Comparison of ENCODE assay signal across 24 cellular contexts in genomic region chr14:33271891-33272290, GRCh38.
DNase-seq lines count a peak whose midpoint lies in the region; ATAC-seq and TF ChIP-seq lines count a peak whose summit lies in the region.
"Had no signal": no experiment of that assay in that cellular context is flagged by ENCODE, and none has a peak within 500 bp of the region (broad histone marks: within the 10 kb centered on the region; RNA-seq: fewer than 3 reads in every experiment).

No MANE protein-coding gene starts in this region.

- DNase-seq in MCF 10A (ENCODE audit: unreplicated experiment) (peak; percentile 14), mammary epithelial cell (no peak), adrenal gland (peak; percentile 59 to 85 (median 83)), fibroblast of mammary gland (ENCODE audit: low read depth) (peak; percentile 17), glutamatergic neuron (no peak)
- no peak for DNase-seq in T-helper 2 cell treated with Interferon-gamma antibody and Interleukin-4, amounts not matched to agents 5 μg/mL and 100 μg/mL, for 36 hours (ENCODE audit: low spot score)
- DNase-seq: 8988T; ACHN; AML-193; BE2C; CD4-positive, alpha-beta T cell; CD8-positive, alpha-beta memory T cell; DMS 273 treated with DMSO at 0.1 percent for 48 hours; DMS79; EL; GDM1; H7; HCEC 1CT had no signal

- peaks cover under 1% of the 10 kb centered on the region for H3K27me3 Mint-ChIP-seq in MCF 10A (ENCODE audit: insufficient read depth, unreplicated experiment)
- H3K27me3 Mint-ChIP-seq in T-helper 2 cell treated with Interferon-gamma antibody and Interleukin-4, amounts not matched to agents 5 μg/mL and 100 μg/mL, for 36 hours (ENCODE audit: low read depth) = no peaks in the 10 kb centered on the region
- no peaks in the 10 kb centered on the region for H3K27me3 Mint-ChIP-seq in glutamatergic neuron (ENCODE audit: unreplicated experiment)
- H3K27me3 Mint-ChIP-seq: CD4-positive, alpha-beta T cell had no signal

- no peak overlapping the region for H3K27ac ChIP-seq in mammary epithelial cell (ENCODE audit: insufficient read depth, low read depth, low read length)
- no peak overlapping the region for H3K27ac ChIP-seq in adrenal gland
- H3K27ac ChIP-seq: A549; BLaER1 treated with 17β-estradiol and CSF1 and Interleukin-3, amounts not matched to agents 10 nM and 100 nM; GM23248 had no signal

- no peak overlapping the region for H2AFZ ChIP-seq in mammary epithelial cell (ENCODE audit: low read depth, low read length)
- H2AFZ ChIP-seq: GM23248 had no signal

- H3K9me3 ChIP-seq in mammary epithelial cell (replicated peaks; ENCODE audit: insufficient read depth, low read length) = no peaks in the 10 kb centered on the region
- no peaks in the 10 kb centered on the region for H3K9me3 ChIP-seq in adrenal gland (replicated peaks in 1 of 3)
- H3K9me3 ChIP-seq: A549; BE2C; BLaER1 treated with 17β-estradiol and CSF1 and Interleukin-3, amounts not matched to agents 10 nM and 100 nM had no signal

- H3K27me3 ChIP-seq in mammary epithelial cell (ENCODE audit: insufficient read depth, low read length) = peaks cover 3% of the 10 kb centered on the region
- no peaks in the 10 kb centered on the region for H3K27me3 ChIP-seq in adrenal gland
- H3K27me3 ChIP-seq: BE2C; BLaER1 treated with 17β-estradiol and CSF1 and Interleukin-3, amounts not matched to agents 10 nM and 100 nM had no signal

- CTCF ChIA-PET in MCF 10A (lab: Yijun Ruan, JAX) (interaction anchor here (0.6 kb wide), 1 partner anchor 106 kb away, joined by 3 read pairs; no protein-coding TSS in a partner anchor), mammary epithelial cell (lab: Charles Lee; ENCODE audit: low non-redundant PET) (no interaction called here)

- BruUV-seq in MCF 10A (replicated peaks; lab: Mats Ljungman, UMichigan) (no TSS peak), mammary epithelial cell (replicated peaks; lab: Mats Ljungman, UMichigan) (no TSS peak)

- H3K36me3 Mint-ChIP-seq in MCF 10A (ENCODE audit: insufficient read depth, unreplicated experiment) = no peaks in the 10 kb centered on the region
- H3K36me3 Mint-ChIP-seq in T-helper 2 cell treated with Interferon-gamma antibody and Interleukin-4, amounts not matched to agents 5 μg/mL and 100 μg/mL, for 36 hours (ENCODE audit: low read depth) = no peaks in the 10 kb centered on the region
- no peaks in the 10 kb centered on the region for H3K36me3 Mint-ChIP-seq in glutamatergic neuron (ENCODE audit: unreplicated experiment)
- H3K36me3 Mint-ChIP-seq: CD14-positive monocyte; CD8-positive, alpha-beta memory T cell had no signal

- H3K9me3 Mint-ChIP-seq in MCF 10A (ENCODE audit: unreplicated experiment) = no peaks in the 10 kb centered on the region
- peaks cover 3% of the 10 kb centered on the region for H3K9me3 Mint-ChIP-seq in T-helper 2 cell treated with Interferon-gamma antibody and Interleukin-4, amounts not matched to agents 5 μg/mL and 100 μg/mL, for 36 hours
- no peaks in the 10 kb centered on the region for H3K9me3 Mint-ChIP-seq in glutamatergic neuron (ENCODE audit: unreplicated experiment)
- H3K9me3 Mint-ChIP-seq: CD4-positive, alpha-beta T cell had no signal

- H3K36me3 ChIP-seq in mammary epithelial cell (ENCODE audit: insufficient read depth, low read length) (no peaks in the 10 kb centered on the region), adrenal gland (replicated peaks in 1 of 2) (no peaks in the 10 kb centered on the region)
- H3K36me3 ChIP-seq: BE2C; BLaER1 treated with 17β-estradiol and CSF1 and Interleukin-3, amounts not matched to agents 10 nM and 100 nM had no signal

- in situ Hi-C loops in mammary epithelial cell (cut with MboI; ENCODE audit: low sequenced_read_pairs in 2 of 2) = no loop called here

- H3K4me1 Mint-ChIP-seq in MCF 10A (ENCODE audit: insufficient read depth, unreplicated experiment) (no peaks in the 10 kb centered on the region), glutamatergic neuron (ENCODE audit: low read depth, unreplicated experiment) (no peaks in the 10 kb centered on the region)
- no peaks in the 10 kb centered on the region for H3K4me1 Mint-ChIP-seq in T-helper 2 cell treated with Interferon-gamma antibody and Interleukin-4, amounts not matched to agents 5 μg/mL and 100 μg/mL, for 36 hours (ENCODE audit: low read depth)
- H3K4me1 Mint-ChIP-seq: CD14-positive monocyte; CD8-positive, alpha-beta memory T cell had no signal

- H3K4me2 ChIP-seq in mammary epithelial cell (ENCODE audit: insufficient read depth, low read depth, low read length) = no peak overlapping the region
- H3K4me2 ChIP-seq: A549; BLaER1 treated with 17β-estradiol and CSF1 and Interleukin-3, amounts not matched to agents 10 nM and 100 nM had no signal

- H4K20me1 ChIP-seq in mammary epithelial cell (ENCODE audit: insufficient read depth, low read length) = no peaks in the 10 kb centered on the region
- H4K20me1 ChIP-seq: BLaER1 treated with 17β-estradiol and CSF1 and Interleukin-3, amounts not matched to agents 10 nM and 100 nM had no signal

- H3K9ac ChIP-seq in mammary epithelial cell (ENCODE audit: insufficient read depth, low read length) = no peak overlapping the region
- H3K9ac ChIP-seq: BLaER1 treated with 17β-estradiol and CSF1 and Interleukin-3, amounts not matched to agents 10 nM and 100 nM; GM23248 had no signal

- WGBS in mammary epithelial cell (ENCODE audit: low coverage, missing lambda C conversion rate) = 69% methylated on average over 2 of the region's 2 CpGs
- WGBS in adrenal gland, 4 donors = 32 to 56% (median 50%) methylated on average over 2 of the region's 2 CpGs

- H3K4me1 ChIP-seq in mammary epithelial cell (ENCODE audit: insufficient read depth, low read length) (no peaks in the 10 kb centered on the region), adrenal gland (replicated peaks in 1 of 2) (no peaks in the 10 kb centered on the region)
- H3K4me1 ChIP-seq: A549; BE2C; BLaER1 treated with 17β-estradiol and CSF1 and Interleukin-3, amounts not matched to agents 10 nM and 100 nM had no signal

- H3K27ac Mint-ChIP-seq in MCF 10A (ENCODE audit: low read depth, unreplicated experiment) = no peak overlapping the region
- no peak overlapping the region for H3K27ac Mint-ChIP-seq in T-helper 2 cell treated with Interferon-gamma antibody and Interleukin-4, amounts not matched to agents 5 μg/mL and 100 μg/mL, for 36 hours
- H3K27ac Mint-ChIP-seq in glutamatergic neuron (ENCODE audit: unreplicated experiment) = no peak overlapping the region
- H3K27ac Mint-ChIP-seq: CD14-positive monocyte; CD4-positive, alpha-beta T cell; CD8-positive, alpha-beta memory T cell had no signal

- no peak for ATAC-seq in HG03159 (IDR thresholded peaks at IDR 0.05; ENCODE audit: unreplicated experiment)
- ATAC-seq: A549, GM12878 had no signal

- no peak for TF ChIP-seq CTCF in MCF 10A (IDR thresholded peaks at IDR 0.05; ENCODE audit: unreplicated experiment)
- no peak for TF ChIP-seq CTCF in mammary epithelial cell (conservative IDR thresholded peaks at IDR 0.05 in 1 of 2, IDR thresholded peaks at IDR 0.05 in 1 of 2; ENCODE audit: extremely low read depth in 1 of 2, insufficient read depth in 1 of 2, low read depth in 1 of 2, low read length in 2 of 2)
- no peak for TF ChIP-seq CTCF in adrenal gland (IDR thresholded peaks at IDR 0.05)
- no peak for TF ChIP-seq CTCF in fibroblast of mammary gland (conservative IDR thresholded peaks at IDR 0.05; ENCODE audit: control insufficient read depth, insufficient read depth, low read depth, low read length)
- TF ChIP-seq CTCF in glutamatergic neuron (IDR thresholded peaks at IDR 0.05; ENCODE audit: partially characterized antibody, unreplicated experiment) = no peak

- TF ChIP-seq POLR2A in adrenal gland (IDR thresholded peaks at IDR 0.05) = no peak

- intact Hi-C loops in MCF 10A (cut with micrococcal nuclease) = no loop called here
- intact Hi-C loops in mammary epithelial cell (cut with micrococcal nuclease) = no loop called here
- intact Hi-C loops in adrenal gland (cut with DNase I) = no loop called here

- no peaks in the 10 kb centered on the region for H3K79me2 ChIP-seq in mammary epithelial cell (ENCODE audit: insufficient read depth, low read length)

- dilution Hi-C loops in mammary epithelial cell (cut with HindIII; ENCODE audit: low sequenced_read_pairs) = no loop called here

- H3K4me3 Mint-ChIP-seq in MCF 10A (ENCODE audit: unreplicated experiment) (no peak overlapping the region), glutamatergic neuron (ENCODE audit: unreplicated experiment) (no peak overlapping the region)
- no peak overlapping the region for H3K4me3 Mint-ChIP-seq in T-helper 2 cell treated with Interferon-gamma antibody and Interleukin-4, amounts not matched to agents 5 μg/mL and 100 μg/mL, for 36 hours
- H3K4me3 Mint-ChIP-seq: CD14-positive monocyte; CD4-positive, alpha-beta T cell; CD8-positive, alpha-beta memory T cell had no signal

- H3K4me3 ChIP-seq in mammary epithelial cell (replicated peaks in 1 of 3; ENCODE audit: insufficient read depth in 1 of 3, low read depth in 2 of 3, low read length in 3 of 3) = no peak overlapping the region
- H3K4me3 ChIP-seq in adrenal gland = no peak overlapping the region
- H3K4me3 ChIP-seq in fibroblast of mammary gland (ENCODE audit: control insufficient read depth, low read depth, low read length) = no peak overlapping the region
- H3K4me3 ChIP-seq: A549; BLaER1 treated with 17β-estradiol and CSF1 and Interleukin-3, amounts not matched to agents 10 nM and 100 nM; GM12878; GM23248 had no signal

- POLR2A ChIA-PET in MCF 10A (lab: Yijun Ruan, JAX) = interaction anchor here (0.6 kb wide), 2 partner anchors 19 to 730 kb away, joined by 3 read pairs; no protein-coding TSS in a partner anchor

Comparison
In these comparisons a context has a peak if more than half of its experiments do, and no peak if none do; other contexts are left out.
1. DNase-seq: peak in MCF 10A (single experiment), adrenal gland (7 of 7) and fibroblast of mammary gland (single experiment); none in mammary epithelial cell (single experiment), T-helper 2 cell treated with Interferon-gamma antibody and Interleukin-4, amounts not matched to agents 5 μg/mL and 100 μg/mL, for 36 hours (single experiment) and glutamatergic neuron (single experiment).